8 cellular contexts compared by ENCODE assay signal in the genomic region with DNA sequence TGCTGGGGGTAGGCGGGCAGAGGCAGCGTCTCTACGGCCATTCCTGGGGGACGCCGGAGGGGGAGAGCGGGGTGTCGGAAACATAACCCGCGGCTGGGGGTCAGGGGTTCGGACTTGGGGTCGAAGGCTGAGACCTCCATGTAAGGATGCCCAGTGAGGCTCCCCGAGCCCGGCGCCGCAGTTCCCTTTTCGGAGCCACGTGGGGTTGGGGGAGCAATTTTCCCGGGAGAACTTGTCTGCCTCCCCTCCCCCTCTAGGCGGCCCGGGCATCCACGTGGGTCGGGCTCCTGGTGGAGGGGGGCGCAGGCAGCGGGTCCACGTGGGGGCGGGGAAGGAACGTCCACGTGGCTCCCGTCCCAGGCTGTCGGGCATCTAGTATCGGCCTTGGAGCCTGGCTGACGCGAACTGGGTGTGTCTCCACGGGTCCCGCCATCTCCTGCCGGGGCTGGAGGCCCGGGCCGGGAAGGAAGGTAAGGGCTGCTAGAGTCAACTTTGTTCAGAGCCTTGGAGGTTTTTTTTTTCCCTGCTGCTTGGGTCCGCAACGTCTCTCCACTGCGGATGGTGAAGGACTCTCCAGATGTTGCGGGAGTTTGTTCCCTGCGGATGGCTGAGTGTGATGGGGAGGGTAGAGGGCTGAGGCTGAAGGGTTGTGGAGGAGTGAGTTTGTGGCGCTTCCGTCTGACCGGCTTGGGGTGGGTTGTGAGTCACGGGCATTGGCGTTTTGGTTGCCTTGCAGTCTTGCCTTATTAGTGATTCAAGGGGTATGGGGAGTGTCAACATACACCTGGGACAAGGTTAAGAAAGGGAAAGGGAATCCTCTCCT.
DNase-seq lines count a peak whose midpoint lies in the region; ATAC-seq and TF ChIP-seq lines count a peak whose summit lies in the region.

No MANE protein-coding gene starts in this region.

- H4K20me1 ChIP-seq in SU-DHL-6 (ENCODE audit: low read depth, low read length): peaks cover 18% of the 10 kb centered on the region; the same call in 1 of the 2 replicates

- H3K79me2 ChIP-seq in SU-DHL-6 (ENCODE audit: insufficient read depth, low read length): peaks cover 58% of the 10 kb centered on the region

- H3K9ac ChIP-seq in HUES48 (ENCODE audit: low read depth, low read length) (peak overlapping the region; percentile 97), SU-DHL-6 (ENCODE audit: low read length) (peak overlapping the region; percentile 92), rectal smooth muscle tissue (ENCODE audit: low read length) (peak overlapping the region; percentile 71)

- peak overlapping the region; percentile 66 for H3K4me2 ChIP-seq in SU-DHL-6 (ENCODE audit: low read depth, low read length, poor library complexity, severe bottlenecking)

- in situ Hi-C loops in astrocyte of the cerebellum (cut with HindIII; ENCODE audit: low sequenced_read_pairs): no loop called here

- ATAC-seq in HG03097 (IDR thresholded peaks at IDR 0.05; ENCODE audit: low FRiP score, unreplicated experiment) (no peak), GM18520 (IDR thresholded peaks at IDR 0.05; ENCODE audit: unreplicated experiment) (no peak)

- peak overlapping the region; percentile 98 for H2AFZ ChIP-seq in SU-DHL-6 (ENCODE audit: low read depth, low read length, severe bottlenecking)

- H3K27me3 ChIP-seq in HUES48 (ENCODE audit: control insufficient read depth, insufficient read depth, low read length) (no peaks in the 10 kb centered on the region), SU-DHL-6 (ENCODE audit: low read length) (no peaks in the 10 kb centered on the region), rectal smooth muscle tissue (ENCODE audit: control insufficient read depth, insufficient read depth, low read length) (no peaks in the 10 kb centered on the region)

- no peaks in the 10 kb centered on the region for H3K9me2 ChIP-seq in SU-DHL-6 (replicated peaks; ENCODE audit: insufficient read depth, low read length)

- H3K4me1 ChIP-seq in HUES48 (ENCODE audit: control insufficient read depth, insufficient read depth, low read length): peaks cover 16% of the 10 kb centered on the region
- peaks cover 10% of the 10 kb centered on the region for H3K4me1 ChIP-seq in rectal smooth muscle tissue (ENCODE audit: control insufficient read depth, insufficient read depth, low read length)

- peaks cover 21% of the 10 kb centered on the region for H3K36me3 ChIP-seq in HUES48 (ENCODE audit: control insufficient read depth, insufficient read depth, low read length)
- H3K36me3 ChIP-seq in SU-DHL-6 (ENCODE audit: low read length): peaks cover 11% of the 10 kb centered on the region; the same call in 1 of the 2 replicates
- H3K36me3 ChIP-seq in rectal smooth muscle tissue (ENCODE audit: control insufficient read depth, insufficient read depth, low read length): no peaks in the 10 kb centered on the region

- H3K27ac ChIP-seq in HUES48 (ENCODE audit: low read depth, low read length): peak overlapping the region; percentile 94
- peak overlapping the region; percentile 67 for H3K27ac ChIP-seq in SU-DHL-6 (ENCODE audit: low read depth, low read length)
- H3K27ac ChIP-seq in rectal smooth muscle tissue (ENCODE audit: low read depth, low read length): peak overlapping the region; percentile 94

- H3K9me3 ChIP-seq in HUES48 (ENCODE audit: control insufficient read depth, insufficient read depth, low read length) (no peaks in the 10 kb centered on the region), SU-DHL-6 (ENCODE audit: insufficient read depth, low read length) (no peaks in the 10 kb centered on the region)

- H3K4me3 ChIP-seq in HUES48 (ENCODE audit: low read depth, low read length) (peak overlapping the region; percentile 90), SU-DHL-6 (ENCODE audit: insufficient read depth, low read length, poor library complexity, severe bottlenecking) (peak overlapping the region; percentile 89), astrocyte of the cerebellum (ENCODE audit: low read depth, low read length) (peak overlapping the region; percentile 96), rectal smooth muscle tissue (ENCODE audit: low read length) (peak overlapping the region; percentile 87)

- peak; percentile 28 for DNase-seq in GF-D8 (lab: John Stamatoyannopoulos, UW)
- DNase-seq in astrocyte of the cerebellum (ENCODE audit: low read depth): no peak
- peak; percentile 45 to 64 for DNase-seq in hippocampal formation (lab: John Stamatoyannopoulos, UW)

- TF ChIP-seq CTCF in SU-DHL-6 (IDR thresholded peaks at IDR 0.05; ENCODE audit: insufficient read depth, low read length, poor library complexity, severe bottlenecking) (no peak), astrocyte of the cerebellum (IDR thresholded peaks at IDR 0.05; ENCODE audit: low read depth, low read length, missing control alignments) (no peak)

- H3F3A ChIP-seq in SU-DHL-6 (ENCODE audit: insufficient read depth): peaks cover 8% of the 10 kb centered on the region; the same call in 1 of the 2 replicates
